Comparison of ENCODE assay signal across 20 cellular contexts in genomic region chr2:228507231-228507824, GRCh38.
"Had no signal": no experiment of that assay in that cellular context is flagged by ENCODE, and none has a peak within 500 bp of the region (broad histone marks: within the 10 kb centered on the region; RNA-seq: fewer than 3 reads in every experiment).

No MANE protein-coding gene starts in this region.

- H3K27me3 Mint-ChIP-seq: natural killer cell treated with Interleukin-12 subunit alpha and Interleukin-12 subunit beta and Interleukin-15 and Interleukin-18, amount 100 ng/mL, for 72 hours; stimulated activated naive CD8-positive, alpha-beta T cell treated with anti-CD3 and anti-CD28 coated beads, Interleukin-15, Interleukin-2, amounts not matched to agents 100 ng/mL and 50 ng/mL, for 24 hours had no signal

- H3K9me3 ChIP-seq: breast epithelium, colonic mucosa, esophagus squamous epithelium, gastroesophageal sphincter, thyroid gland had no signal

- H3K27ac Mint-ChIP-seq: activated naive CD4-positive, alpha-beta T cell treated with anti-CD3 and anti-CD28 coated beads, Interleukin-2, amount 50 U/mL, for 72 hours; natural killer cell treated with Interleukin-12 subunit alpha and Interleukin-12 subunit beta and Interleukin-15 and Interleukin-18, amount 100 ng/mL, for 72 hours; stimulated activated naive CD8-positive, alpha-beta T cell treated with anti-CD3 and anti-CD28 coated beads, Interleukin-15, Interleukin-2, amounts not matched to agents 100 ng/mL and 50 ng/mL, for 24 hours had no signal

- H3K36me3 ChIP-seq: breast epithelium, colonic mucosa, esophagus squamous epithelium, gastroesophageal sphincter, thyroid gland, WERI-Rb-1 had no signal

- H3K4me3 ChIP-seq: breast epithelium, colonic mucosa, esophagus squamous epithelium, gastroesophageal sphincter, thyroid gland had no signal

- ATAC-seq: activated naive CD4-positive, alpha-beta T cell treated with anti-CD3 and anti-CD28 coated beads, Interleukin-2, amount 50 U/mL, for 72 hours; gastroesophageal sphincter; natural killer cell treated with Interleukin-12 subunit alpha and Interleukin-12 subunit beta and Interleukin-15 and Interleukin-18, amount 100 ng/mL, for 72 hours had no signal

- H3K9ac ChIP-seq: parathyroid adenoma had no signal

- H3K79me2 ChIP-seq: parathyroid adenoma had no signal

- H3K4me3 Mint-ChIP-seq: natural killer cell treated with Interleukin-12 subunit alpha and Interleukin-12 subunit beta and Interleukin-15 and Interleukin-18, amount 100 ng/mL, for 72 hours; stimulated activated naive CD8-positive, alpha-beta T cell treated with anti-CD3 and anti-CD28 coated beads, Interleukin-15, Interleukin-2, amounts not matched to agents 100 ng/mL and 50 ng/mL, for 24 hours had no signal

- H2AFZ ChIP-seq: parathyroid adenoma had no signal

- DNase-seq: activated CD4-positive, alpha-beta T cell treated with anti-CD3 and anti-CD28 coated beads for 1 hour; activated gamma-delta T cell treated with Interleukin-2 at 50 U/mL for 16 hours; activated T-cell treated with anti-CD3 and anti-CD28 coated beads, Interleukin-2, amount 50 U/mL, for 1 hour; colonic mucosa; esophagus squamous epithelium; head of caudate nucleus; kidney glomerular epithelial cell; left ventricle myocardium superior; mammary epithelial cell; stimulated activated CD4-positive, alpha-beta T cell treated with anti-CD3 and anti-CD28 coated beads, Interleukin-1b, Interleukin-23, amount 100 ng/mL, for 48 hours; substantia nigra; T-helper 1 cell; thyroid gland; WERI-Rb-1 had no signal

- H3K4me1 ChIP-seq: breast epithelium, colonic mucosa, esophagus squamous epithelium, gastroesophageal sphincter, parathyroid adenoma, thyroid gland had no signal

- H3K27ac ChIP-seq: breast epithelium, colonic mucosa, esophagus squamous epithelium, gastroesophageal sphincter, parathyroid adenoma, thyroid gland, WERI-Rb-1 had no signal

- H3K27me3 ChIP-seq: breast epithelium, colonic mucosa, esophagus squamous epithelium, gastroesophageal sphincter, thyroid gland had no signal
